In genomic region chr11:47863189-47863892, GRCh38 we compare ENCODE assay signal across 9 cellular contexts. TPM values are rescaled to one million over a fixed set of nuclear protein-coding genes. Genes with fewer than 3 reads are reported as not detected.
DNase-seq lines count a peak whose midpoint lies in the region; ATAC-seq and TF ChIP-seq lines count a peak whose summit lies in the region.
"Had no signal": no experiment of that assay in that cellular context is flagged by ENCODE, and none has a peak within 500 bp of the region (broad histone marks: within the 10 kb centered on the region; RNA-seq: fewer than 3 reads in every experiment).

No MANE protein-coding gene starts in this region.

- TF ChIP-seq POLR2A in stomach (IDR thresholded peaks at IDR 0.05) = no peak

- DNase-seq in NCI-H2171 treated with DMSO at 0.1 percent for 48 hours (lab: John Stamatoyannopoulos, UW) = peak; percentile 76
- no peak for DNase-seq in NCI-H2171 (lab: John Stamatoyannopoulos, UW)
- peak in 6 of 34 experiments; percentile 2 to 26 (median 10) for DNase-seq in T-cell
- DNase-seq in memory B cell (ENCODE audit: low spot score in 2 of 2) = peak in 1 of 2 donors; percentile 46
- no peak for DNase-seq in glomerular visceral epithelial cell (ENCODE audit: extremely low spot score)
- DNase-seq in NCI-H1105 (lab: John Stamatoyannopoulos, UW) = no peak
- no peak for DNase-seq in stomach

- no peaks in the 10 kb centered on the region for H3K36me3 ChIP-seq in stomach

- CTCF ChIA-PET in T-cell (lab: Charles Lee) = no interaction called here

- no peak for TF ChIP-seq EP300 in stomach (IDR thresholded peaks at IDR 0.05)

- intact Hi-C loops in stomach (cut with DNase I; ENCODE audit: low total_unique reads) = no loop called here

- TF ChIP-seq CTCF in stomach (IDR thresholded peaks at IDR 0.05) = no peak

- WGBS in stomach, 5 donors = 51 to 56% (median 55%) methylated on average over 4 of the region's 4 CpGs

- no peaks in the 10 kb centered on the region for H3K27me3 Mint-ChIP-seq in T-cell
- H3K27me3 Mint-ChIP-seq in memory B cell = no peaks in the 10 kb centered on the region

- ATAC-seq in HG02973 (IDR thresholded peaks at IDR 0.05; ENCODE audit: unreplicated experiment) (peak; percentile 62), T-cell (replicated peaks in 1 of 4) (peak; percentile 79 to 87 (median 80)), memory B cell (ENCODE audit: low read depth) (peak; percentile 90)

- POLR2A ChIA-PET in T-cell (lab: Charles Lee) = no interaction called here

- H3K27ac Mint-ChIP-seq in T-cell = peak overlapping the region; percentile 69 to 91
- H3K27ac Mint-ChIP-seq in memory B cell = peak overlapping the region; percentile 92

- H3K9me3 Mint-ChIP-seq in T-cell (peaks cover 0 to 5% (median 0%) of the 10 kb centered on the region in 3 donors), memory B cell (no peaks in the 10 kb centered on the region)

- H3K4me1 ChIP-seq in stomach = peaks cover under 1 to 16% (median 6%) of the 10 kb centered on the region in 4 donors

- no peaks in the 10 kb centered on the region for H3K36me3 Mint-ChIP-seq in T-cell
- H3K36me3 Mint-ChIP-seq in memory B cell = no peaks in the 10 kb centered on the region

- peak overlapping the region in 2 of 5 donors; percentile 4 to 7 for H3K27ac ChIP-seq in stomach
- H3K27ac ChIP-seq: 22Rv1 had no signal

- H3K4me1 Mint-ChIP-seq in T-cell = peaks cover 33 to 51% (median 42%) of the 10 kb centered on the region in 3 donors
- peaks cover 33% of the 10 kb centered on the region for H3K4me1 Mint-ChIP-seq in memory B cell

- no peaks in the 10 kb centered on the region for H3K27me3 ChIP-seq in stomach

- H3K9me3 ChIP-seq in stomach = no peaks in the 10 kb centered on the region

- peak overlapping the region in 2 of 3 donors; percentile 5 to 54 for H3K4me3 Mint-ChIP-seq in T-cell
- H3K4me3 Mint-ChIP-seq in memory B cell = peak overlapping the region; percentile 4

- H3K4me3 ChIP-seq in stomach = no peak overlapping the region

RNA-seq across cellular contexts. Expression of gene NUP160, which starts 15.2 kb away (rescaled TPM):
- total RNA-seq in T-cell (10 to 100 TPM; 47.1 to 65.6 (median 52.5) TPM), stomach (10 to 100 TPM; 10.7 to 77.5 (median 21.6) TPM)
- polyA plus RNA-seq in stomach = 10 to 100 TPM in 1 of 3 donors, 1 to 10 TPM in 2; 7.9 to 11.1 (median 8.4) TPM
